ENCODE assay signal across 17 cellular contexts in genomic region chr13:57569981-57570380, GRCh38.
A peak's percentile ranks its signal among the peaks of the same experiment; 100 is the strongest.
DNase-seq lines count a peak whose midpoint lies in the region; ATAC-seq and TF ChIP-seq lines count a peak whose summit lies in the region.
"Had no signal": no experiment of that assay in that cellular context is flagged by ENCODE, and none has a peak within 500 bp of the region (broad histone marks: within the 10 kb centered on the region; RNA-seq: fewer than 3 reads in every experiment).

No MANE protein-coding gene starts in this region.

- TF ChIP-seq CTCF in KMS-11 (conservative IDR thresholded peaks at IDR 0.05; ENCODE audit: low read depth, low read length), result no peak

- H3K4me1 ChIP-seq in BLaER1 (peaks cover 13% of the 10 kb centered on the region), KMS-11 (ENCODE audit: low read depth, poor library complexity, severe bottlenecking) (peaks cover 26% of the 10 kb centered on the region)
- H3K4me1 ChIP-seq: A549 had no signal

- H3K9me3 ChIP-seq in BLaER1, result no peaks in the 10 kb centered on the region
- no peaks in the 10 kb centered on the region for H3K9me3 ChIP-seq in SK-N-MC (ENCODE audit: low read depth, low read length)
- H3K9me3 ChIP-seq: A549 had no signal

- H3K9ac ChIP-seq in BLaER1, result no peak overlapping the region
- no peak overlapping the region for H3K9ac ChIP-seq in KMS-11
- no peak overlapping the region for H3K9ac ChIP-seq in SK-N-MC (ENCODE audit: insufficient read length)

- peak; percentile 84 for DNase-seq in SK-N-MC (ENCODE audit: low read depth, low spot score)
- peak; percentile 24 for DNase-seq in foreskin melanocyte
- DNase-seq in DMS79 treated with DMSO at 0.1 percent for 48 hours (lab: John Stamatoyannopoulos, UW), result no peak
- DNase-seq: AML-193; CD4-positive, CD25-positive, alpha-beta regulatory T cell; HFFc6; NCI-H1092 treated with DMSO at 0.1 percent for 48 hours; NCI-H187 treated with DMSO at 0.1 percent for 48 hours; NCI-H510A; SIG-M5; T-cell had no signal

- H3K27me3 ChIP-seq in BLaER1 (no peaks in the 10 kb centered on the region), KMS-11 (ENCODE audit: insufficient read depth, low read depth) (no peaks in the 10 kb centered on the region)

- H3K4me3 ChIP-seq in BLaER1 (no peak overlapping the region), KMS-11 (IDR thresholded peaks at IDR 0.05; ENCODE audit: insufficient read depth, low read depth, low read length) (no peak overlapping the region), SK-N-MC (peak overlapping the region; percentile 14; the same call in 1 of the 2 replicates)
- H3K4me3 ChIP-seq: A549 had no signal

- H3K4me2 ChIP-seq in BLaER1 (peak overlapping the region; percentile 42), KMS-11 (peak overlapping the region; percentile 19; the same call in 1 of the 2 replicates)
- H3K4me2 ChIP-seq: A549 had no signal

- ATAC-seq in GM21447 (IDR thresholded peaks at IDR 0.05; ENCODE audit: unreplicated experiment) (no peak), HG03521 (IDR thresholded peaks at IDR 0.05; ENCODE audit: unreplicated experiment) (no peak)
- ATAC-seq: A549, HepG2, T-cell had no signal

- no peaks in the 10 kb centered on the region for H3K36me3 ChIP-seq in BLaER1
- no peaks in the 10 kb centered on the region for H3K36me3 ChIP-seq in KMS-11 (ENCODE audit: insufficient read depth)
- H3K36me3 ChIP-seq in SK-N-MC (ENCODE audit: insufficient read depth, low read length), result no peaks in the 10 kb centered on the region

- H4K20me1 ChIP-seq in BLaER1, result no peaks in the 10 kb centered on the region
- no peaks in the 10 kb centered on the region for H4K20me1 ChIP-seq in KMS-11 (ENCODE audit: insufficient read depth)

- no peak overlapping the region for H2AFZ ChIP-seq in KMS-11 (ENCODE audit: low read depth)

- H3K27ac ChIP-seq in BLaER1 (no peak overlapping the region), KMS-11 (no peak overlapping the region), SK-N-MC (peak overlapping the region; percentile 38; the same call in 1 of the 2 replicates)
- H3K27ac ChIP-seq: A549 had no signal

- no peaks in the 10 kb centered on the region for H3K79me2 ChIP-seq in KMS-11 (ENCODE audit: insufficient read depth, low read depth)
